Comparison of ENCODE assay signal across 8 cellular contexts in the genomic region with DNA sequence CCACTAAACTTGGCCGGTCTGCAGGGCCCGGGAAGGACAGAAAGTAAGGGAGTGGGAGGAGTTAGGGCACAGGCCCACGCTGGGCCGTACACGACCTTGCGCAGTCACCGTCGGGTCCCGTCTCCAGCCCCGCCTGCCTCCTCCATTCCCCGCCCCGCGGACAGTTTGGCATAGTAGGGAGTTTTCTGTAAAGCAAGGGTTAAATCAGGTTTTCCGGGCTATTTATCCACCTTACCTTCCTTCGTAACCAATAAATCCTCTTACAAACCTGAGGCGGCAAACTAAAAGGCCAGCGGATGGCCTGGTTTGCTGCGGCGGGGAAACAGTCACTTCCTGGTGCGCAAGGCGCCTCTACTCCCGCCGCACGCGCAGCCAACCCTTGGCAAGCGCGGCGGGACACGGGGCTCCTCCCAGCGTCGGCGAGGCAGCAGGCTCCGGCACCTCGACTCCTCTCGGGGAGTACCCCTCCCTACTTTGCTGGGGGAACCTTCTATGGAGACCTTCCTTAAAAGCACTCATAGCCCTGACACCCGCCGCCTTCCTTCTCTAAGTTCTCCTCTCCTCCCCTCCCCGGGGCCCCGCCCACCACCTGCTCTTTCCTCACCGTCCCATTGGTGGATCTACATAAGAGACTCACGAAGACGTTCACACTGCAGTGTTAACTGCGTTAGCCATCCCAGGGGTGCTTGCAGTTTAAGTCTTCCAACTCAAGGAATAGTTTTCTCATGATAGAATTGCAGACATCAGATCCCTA. TPM values are rescaled to one million over a fixed set of nuclear protein-coding genes. Genes with fewer than 3 reads are reported as not detected.
DNase-seq lines count a peak whose midpoint lies in the region; ATAC-seq, FAIRE-seq and TF ChIP-seq lines count a peak whose summit lies in the region.

A gene with protein sequence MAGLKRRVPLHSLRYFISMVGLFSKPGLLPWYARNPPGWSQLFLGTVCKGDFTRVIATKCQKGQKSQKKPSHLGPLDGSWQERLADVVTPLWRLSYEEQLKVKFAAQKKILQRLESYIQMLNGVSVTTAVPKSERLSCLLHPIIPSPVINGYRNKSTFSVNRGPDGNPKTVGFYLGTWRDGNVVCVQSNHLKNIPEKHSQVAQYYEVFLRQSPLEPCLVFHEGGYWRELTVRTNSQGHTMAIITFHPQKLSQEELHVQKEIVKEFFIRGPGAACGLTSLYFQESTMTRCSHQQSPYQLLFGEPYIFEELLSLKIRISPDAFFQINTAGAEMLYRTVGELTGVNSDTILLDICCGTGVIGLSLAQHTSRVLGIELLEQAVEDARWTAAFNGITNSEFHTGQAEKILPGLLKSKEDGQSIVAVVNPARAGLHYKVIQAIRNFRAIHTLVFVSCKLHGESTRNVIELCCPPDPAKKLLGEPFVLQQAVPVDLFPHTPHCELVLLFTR (minus strand): TSS at position 563 of the 754 bp plus-strand sequence. CDS start 9,822 bp downstream, outside the sequence.

- CTCF ChIA-PET in T-cell (lab: Charles Lee): no interaction called here

- H3K27ac Mint-ChIP-seq in T-cell: peak within 1 kb of the TSS; percentile 96 to 98

- peak; percentile 88 for FAIRE-seq in GM12891 (lab: Jason Lieb, UNC)

- H3K9me3 Mint-ChIP-seq in T-cell: no peaks in the 10 kb centered on the region

- H3K36me3 ChIP-seq in adrenal gland (replicated peaks in 1 of 2): no peaks in the 10 kb centered on the region
- H3K36me3 ChIP-seq in left ventricle myocardium inferior: no peaks in the 10 kb centered on the region
- H3K36me3 ChIP-seq in prostate gland: no peaks in the 10 kb centered on the region
- no peaks in the 10 kb centered on the region for H3K36me3 ChIP-seq in urinary bladder (ENCODE audit: insufficient read depth)

- TF ChIP-seq POLR2A in GM12891 (IDR thresholded peaks at IDR 0.05; ENCODE audit: low read depth, low read length) (peak; percentile 54; the same call in 1 of the 2 replicates), adrenal gland (IDR thresholded peaks at IDR 0.05) (peak in 1 of 2 donors; percentile 38), prostate gland (IDR thresholded peaks at IDR 0.05) (peak; percentile 36)

- H3K4me3 Mint-ChIP-seq in T-cell: peak within 1 kb of the TSS; percentile 89 to 90 (median 89)

- peaks cover 13% of the 10 kb centered on the region for H3K36me3 Mint-ChIP-seq in T-cell

- TF ChIP-seq CTCF in adrenal gland (IDR thresholded peaks at IDR 0.05): no peak
- no peak for TF ChIP-seq CTCF in left ventricle myocardium inferior (IDR thresholded peaks at IDR 0.05; ENCODE audit: borderline replicate concordance)
- no peak for TF ChIP-seq CTCF in prostate gland (IDR thresholded peaks at IDR 0.05)

- H3K27me3 ChIP-seq in adrenal gland (no peaks in the 10 kb centered on the region), left ventricle myocardium inferior (ENCODE audit: low read depth) (no peaks in the 10 kb centered on the region), prostate gland (replicated peaks; ENCODE audit: insufficient read depth) (no peaks in the 10 kb centered on the region)

- POLR2A ChIA-PET in T-cell (lab: Charles Lee): no interaction called here

- peaks cover 25 to 37% (median 34%) of the 10 kb centered on the region in 3 donors for H3K4me1 Mint-ChIP-seq in T-cell

- H3K27ac ChIP-seq in adrenal gland (peak within 1 kb of the TSS; percentile 60 to 93 (median 83)), left ventricle myocardium inferior (replicated peaks) (peak within 1 kb of the TSS; percentile 92), prostate gland (peak within 1 kb of the TSS; percentile 76 to 82), urinary bladder (ENCODE audit: low read depth) (peak within 1 kb of the TSS; percentile 82)

- H3K4me3 ChIP-seq in adrenal gland (peak within 1 kb of the TSS; percentile 51 to 83 (median 64)), left ventricle myocardium inferior (peak within 1 kb of the TSS; percentile 76), prostate gland (peak within 1 kb of the TSS; percentile 44 to 50), urinary bladder (ENCODE audit: low read depth, low read length) (peak within 1 kb of the TSS; percentile 55)

- ATAC-seq in HG02678 (IDR thresholded peaks at IDR 0.05; ENCODE audit: unreplicated experiment) (peak; percentile 92), T-cell (replicated peaks in 1 of 4) (peak; percentile 87 to 90 (median 88))

- DNase-seq in GM12891 (ENCODE audit: insufficient read length, low spot score): peak; percentile 42
- peak; percentile 51 for DNase-seq in NCI-H1105 treated with DMSO at 0.1 percent for 48 hours (lab: John Stamatoyannopoulos, UW)
- DNase-seq in T-cell: peak; percentile 64 to 87 (median 78)
- peak; percentile 66 to 88 (median 79) for DNase-seq in adrenal gland
- peak; percentile 79 for DNase-seq in left ventricle myocardium inferior
- DNase-seq in prostate gland (ENCODE audit: low spot score): peak; percentile 78

- H3K4me1 ChIP-seq in adrenal gland (replicated peaks in 1 of 2) (no peaks in the 10 kb centered on the region), left ventricle myocardium inferior (peaks cover 7% of the 10 kb centered on the region), prostate gland (replicated peaks) (no peaks in the 10 kb centered on the region), urinary bladder (ENCODE audit: insufficient read depth) (no peaks in the 10 kb centered on the region)

- peaks cover 0 to 2% of the 10 kb centered on the region in 2 donors for H3K27me3 Mint-ChIP-seq in T-cell

- intact Hi-C loops in adrenal gland (cut with DNase I): no loop called here
- intact Hi-C loops in left ventricle myocardium inferior (cut with micrococcal nuclease): no loop called here
- intact Hi-C loops in prostate gland (cut with DNase I): no loop called here

- H3K9me3 ChIP-seq in adrenal gland (replicated peaks in 1 of 3) (no peaks in the 10 kb centered on the region), left ventricle myocardium inferior (replicated peaks) (no peaks in the 10 kb centered on the region), prostate gland (no peaks in the 10 kb centered on the region)

- whole genome bisulfite sequencing in adrenal gland, 4 donors: 0 to 51% (median 16%) methylated on average over 10 to 43 of the region's 43 CpGs
- WGBS in prostate gland: 1% methylated on average over 33 of the region's 43 CpGs
- WGBS in urinary bladder: 0% methylated on average over 43 of the region's 43 CpGs

TF ChIP-seq in GM12891, 5 proteins besides CTCF, POLR2A, EP300 and RAD21:
- TF ChIP-seq SPI1 (IDR thresholded peaks at IDR 0.05; ENCODE audit: low read depth, low read length) (no peak), POLR2AphosphoS5 (IDR thresholded peaks at IDR 0.05; ENCODE audit: low read depth, low read length) (peak; percentile 46; the same call in 1 of the 2 replicates), TAF1 (IDR thresholded peaks at IDR 0.05; ENCODE audit: low read depth, low read length) (peak; percentile 5; the same call in 1 of the 2 replicates), PAX5 (IDR thresholded peaks at IDR 0.05; ENCODE audit: insufficient read depth, low read length, severe bottlenecking) (no peak)

RNA-seq across cellular contexts. Expression of the gene that starts here (rescaled TPM):
- 8.6 TPM for polyA plus RNA-seq in GM12891 (2012; ENCODE audit: low read depth, missing spikeins)
- total RNA-seq in T-cell (10 to 100 TPM; 34.7 to 45.8 (median 43.6) TPM), adrenal gland (10 to 100 TPM in 7 of 8 donors, 1 to 10 TPM in 1; 6.9 to 19.8 (median 16.2) TPM), left ventricle myocardium inferior (17.3 TPM), prostate gland (10 to 100 TPM; 14.0 to 29.5 TPM), urinary bladder (16.5 TPM)
- polyA plus RNA-seq in adrenal gland (10 to 100 TPM in 1 of 3 donors, 1 to 10 TPM in 2; 5.8 to 11.6 (median 9.0) TPM), urinary bladder (6.4 TPM)

Comparison
In these comparisons a context has a peak if more than half of its experiments do, and no peak if none do; other contexts are left out.
1. Peak in every context shown above with its lines: DNase-seq, ATAC-seq, H3K4me3 ChIP-seq and H3K27ac ChIP-seq.